1 cellular context compared by ENCODE assay signal in the genomic region with DNA sequence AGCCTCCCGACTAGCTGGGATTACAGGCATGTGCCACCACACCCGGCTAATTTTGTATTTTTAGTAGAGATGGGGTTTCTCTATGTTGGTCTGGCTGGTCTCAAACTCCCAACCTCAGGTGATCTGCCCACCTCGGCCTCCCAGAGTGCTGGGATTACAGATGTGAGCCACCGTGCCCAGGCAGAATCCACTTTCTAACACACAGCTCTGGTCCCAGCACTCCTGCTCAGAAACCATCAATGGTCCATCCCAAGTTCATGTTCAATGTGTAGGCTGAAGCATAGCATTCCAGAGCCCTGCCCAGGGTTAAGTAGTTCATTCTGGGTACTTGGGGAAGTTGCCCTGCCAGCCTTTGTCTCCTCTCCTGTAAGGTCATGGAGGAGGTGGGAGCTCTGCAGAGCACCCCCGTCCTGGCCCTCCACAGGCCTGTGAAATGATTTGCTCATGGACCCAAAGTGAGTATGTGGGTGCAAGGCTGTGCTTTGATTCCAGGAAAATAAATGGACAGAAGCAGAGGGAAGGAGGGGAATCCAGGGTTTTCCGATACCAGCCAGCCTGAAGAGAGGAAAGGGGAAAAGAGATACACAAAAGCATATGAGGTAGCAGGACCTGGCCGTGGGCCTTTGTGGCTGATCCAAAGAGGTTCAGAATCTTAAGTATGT.
TF ChIP-seq lines count a peak whose summit lies in the region.

No MANE protein-coding gene starts in this region.

TF ChIP-seq in HEK293T, 16 proteins besides CTCF, POLR2A, EP300 and RAD21 (continued from another document):
- TF ChIP-seq, protein P1, sequence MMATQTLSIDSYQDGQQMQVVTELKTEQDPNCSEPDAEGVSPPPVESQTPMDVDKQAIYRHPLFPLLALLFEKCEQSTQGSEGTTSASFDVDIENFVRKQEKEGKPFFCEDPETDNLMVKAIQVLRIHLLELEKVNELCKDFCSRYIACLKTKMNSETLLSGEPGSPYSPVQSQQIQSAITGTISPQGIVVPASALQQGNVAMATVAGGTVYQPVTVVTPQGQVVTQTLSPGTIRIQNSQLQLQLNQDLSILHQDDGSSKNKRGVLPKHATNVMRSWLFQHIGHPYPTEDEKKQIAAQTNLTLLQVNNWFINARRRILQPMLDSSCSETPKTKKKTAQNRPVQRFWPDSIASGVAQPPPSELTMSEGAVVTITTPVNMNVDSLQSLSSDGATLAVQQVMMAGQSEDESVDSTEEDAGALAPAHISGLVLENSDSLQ (IDR thresholded peaks at IDR 0.05) = no peak
- TF ChIP-seq ZNF384 (IDR thresholded peaks at IDR 0.05) = no peak
- no peak for TF ChIP-seq SP1 (IDR thresholded peaks at IDR 0.05)
- no peak for TF ChIP-seq FOXM1 (IDR thresholded peaks at IDR 0.05; ENCODE audit: borderline replicate concordance)
